11 cellular contexts compared by ENCODE assay signal in genomic region chr12:108122644-108123043, GRCh38. TPM values are rescaled to one million over a fixed set of nuclear protein-coding genes. Genes with fewer than 3 reads are reported as not detected.
"Had no signal": no experiment of that assay in that cellular context is flagged by ENCODE, and none has a peak within 500 bp of the region (broad histone marks: within the 10 kb centered on the region; RNA-seq: fewer than 3 reads in every experiment).

No MANE protein-coding gene starts in this region.

- ATAC-seq: HepG2 had no signal

- H3K4me3 Mint-ChIP-seq: IgD-negative memory B cell had no signal

- DNase-seq: IMR-90, Karpas-422, KBM-7, KG1 had no signal

- H3K27ac ChIP-seq: HL-60, KMS-11 had no signal

- H3K9ac ChIP-seq: KMS-11 had no signal

- H3K4me2 ChIP-seq: KMS-11 had no signal

- H3K27ac Mint-ChIP-seq: IgD-negative memory B cell had no signal

- FAIRE-seq: HepG2, HTR-8/SVneo had no signal

RNA-seq across cellular contexts. Expression of gene WSCD2, which starts 6.4 kb away (rescaled TPM):
- total RNA-seq: HepG2, HT-29, HT1080, IMR-90 had no signal
- polyA plus RNA-seq: HepG2, IMR-90 had no signal
